In the genomic region with DNA sequence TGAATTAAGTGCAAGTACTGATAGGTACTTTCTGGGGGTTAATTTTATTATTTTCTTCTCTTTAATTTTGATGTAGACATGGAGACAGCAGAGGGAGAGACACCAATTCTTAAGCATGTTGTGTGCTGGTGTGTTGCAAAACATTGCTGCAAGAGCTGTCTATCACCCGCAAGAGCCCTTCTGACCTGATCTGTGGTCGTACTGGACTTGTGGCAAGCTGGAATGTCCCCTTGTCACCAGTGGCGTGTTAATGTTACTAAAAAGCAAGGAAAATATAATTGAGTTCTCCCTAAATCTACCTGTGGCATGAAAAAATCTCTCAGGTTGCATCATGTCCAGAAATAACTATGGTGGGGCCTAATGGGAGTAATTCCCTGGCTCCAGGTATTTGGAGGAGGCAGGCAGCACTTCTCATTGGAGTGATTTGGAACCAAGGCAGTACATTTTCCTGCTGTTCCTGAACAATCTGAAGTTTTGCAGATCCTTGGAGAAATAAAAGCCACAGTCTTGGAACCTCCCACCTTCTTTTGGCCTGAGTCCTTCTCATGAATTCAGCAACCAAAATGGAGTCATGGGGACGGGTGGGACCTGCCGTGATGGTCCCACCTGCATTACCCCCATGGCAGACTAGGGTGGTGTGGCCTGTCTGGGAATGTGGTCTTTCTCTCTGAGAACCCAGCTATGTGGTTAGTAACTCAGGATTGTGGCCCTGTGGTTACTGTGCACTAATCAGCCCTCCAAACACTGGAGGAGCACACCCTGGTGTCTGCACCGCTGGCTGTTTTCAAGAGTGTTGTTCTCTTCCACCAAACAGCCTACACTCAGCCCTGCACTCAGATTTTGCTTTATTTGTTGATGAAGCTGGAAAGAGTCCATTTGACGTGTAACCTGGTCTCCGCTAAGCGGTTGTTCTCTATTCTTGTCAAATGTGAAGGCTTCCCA, we compare ENCODE assay signal across 10 cellular contexts. TPM values are rescaled to one million over a fixed set of nuclear protein-coding genes. Genes with fewer than 3 reads are reported as not detected.
A peak's percentile ranks its signal among the peaks of the same experiment; 100 is the strongest.
DNase-seq lines count a peak whose midpoint lies in the region; ATAC-seq and TF ChIP-seq lines count a peak whose summit lies in the region.
"Had no signal": no experiment of that assay in that cellular context is flagged by ENCODE, and none has a peak within 500 bp of the region (broad histone marks: within the 10 kb centered on the region; RNA-seq: fewer than 3 reads in every experiment).

No MANE protein-coding gene starts in this region.

- no peak for TF ChIP-seq CTCF in DOHH2 (IDR thresholded peaks at IDR 0.05; ENCODE audit: low read depth, low read length, poor library complexity, severe bottlenecking)
- no peak for TF ChIP-seq CTCF in uterus (IDR thresholded peaks at IDR 0.05)

- peak overlapping the region; percentile 85 for H3K4me2 ChIP-seq in DOHH2 (ENCODE audit: low read length)

- intact Hi-C loops in naive thymus-derived CD4-positive, alpha-beta T cell (cut with micrococcal nuclease), result loop anchor here in 1 of 2 donors (1.0 to 10.0 kb wide), 2 partner anchors 14 to 1320 kb away; no protein-coding TSS in a partner anchor
- intact Hi-C loops in uterus (cut with DNase I; ENCODE audit: low total_unique reads), result no loop called here

- peaks cover 46% of the 10 kb centered on the region for H3K4me1 Mint-ChIP-seq in activated T-helper 17 cell treated with anti-CD3 and anti-CD28 coated beads, Interleukin-2, amount 50 U/mL, for 72 hours
- peaks cover 66 to 82% (median 72%) of the 10 kb centered on the region in 3 donors for H3K4me1 Mint-ChIP-seq in naive B cell
- peaks cover 43 to 81% (median 59%) of the 10 kb centered on the region in 7 donors for H3K4me1 Mint-ChIP-seq in naive thymus-derived CD4-positive, alpha-beta T cell

- H3K9me3 Mint-ChIP-seq in activated T-helper 17 cell treated with anti-CD3 and anti-CD28 coated beads, Interleukin-2, amount 50 U/mL, for 72 hours, result no peaks in the 10 kb centered on the region
- H3K9me3 Mint-ChIP-seq in naive B cell, result no peaks in the 10 kb centered on the region
- peaks cover 0 to 1% (median 0%) of the 10 kb centered on the region in 11 donors for H3K9me3 Mint-ChIP-seq in naive thymus-derived CD4-positive, alpha-beta T cell

- H4K20me1 ChIP-seq in DOHH2 (ENCODE audit: control insufficient read depth, insufficient read depth, low read depth, low read length), result 0 out of 2 replicates have a peak, but pooled peaks cover 3% of the 10 kb centered on the region

- no peak for ATAC-seq in activated T-helper 17 cell treated with anti-CD3 and anti-CD28 coated beads, Interleukin-2, amount 50 U/mL, for 72 hours (replicated peaks)
- no peak for ATAC-seq in naive B cell (ENCODE audit: low read depth in 2 of 2)
- no peak for ATAC-seq in naive thymus-derived CD4-positive, alpha-beta T cell

- DNase-seq in naive B cell (no peak), NCI-H1105 (lab: John Stamatoyannopoulos, UW) (no peak), uterus (no peak)
- no peak for DNase-seq in naive thymus-derived CD4-positive, alpha-beta T cell
- DNase-seq: activated CD8-positive, alpha-beta memory T cell treated with anti-CD3 and anti-CD28 coated beads, Interleukin-2, amount 50 U/mL, for 48 hours; dorsolateral prefrontal cortex; hippocampal formation had no signal

- peak overlapping the region; percentile 67 for H3K4me3 ChIP-seq in DOHH2 (ENCODE audit: low read length)
- H3K4me3 ChIP-seq in naive thymus-derived CD4-positive, alpha-beta T cell (ENCODE audit: low read length), result no peak overlapping the region
- H3K4me3 ChIP-seq in uterus, result no peak overlapping the region
- H3K4me3 ChIP-seq: dorsolateral prefrontal cortex had no signal

- H3F3A ChIP-seq in DOHH2 (ENCODE audit: control insufficient read depth, insufficient read depth), result peaks cover 22% of the 10 kb centered on the region

- H3K27ac Mint-ChIP-seq in activated T-helper 17 cell treated with anti-CD3 and anti-CD28 coated beads, Interleukin-2, amount 50 U/mL, for 72 hours, result peak overlapping the region; percentile 25
- peak overlapping the region; percentile 90 to 98 (median 96) for H3K27ac Mint-ChIP-seq in naive B cell
- peak overlapping the region in 3 of 9 donors; percentile 37 to 80 (median 58) for H3K27ac Mint-ChIP-seq in naive thymus-derived CD4-positive, alpha-beta T cell

- H3K27me3 ChIP-seq in DOHH2 (ENCODE audit: control insufficient read depth, low read length), result no peaks in the 10 kb centered on the region
- H3K27me3 ChIP-seq in naive thymus-derived CD4-positive, alpha-beta T cell (ENCODE audit: control insufficient read depth in 2 of 2, insufficient read depth in 2 of 2, low read length in 2 of 2), result no peaks in the 10 kb centered on the region
- no peaks in the 10 kb centered on the region for H3K27me3 ChIP-seq in uterus
- H3K27me3 ChIP-seq: dorsolateral prefrontal cortex had no signal

- peaks cover 14% of the 10 kb centered on the region for H3K36me3 Mint-ChIP-seq in activated T-helper 17 cell treated with anti-CD3 and anti-CD28 coated beads, Interleukin-2, amount 50 U/mL, for 72 hours (ENCODE audit: low read depth)
- H3K36me3 Mint-ChIP-seq in naive B cell, result peaks cover 7 to 8% of the 10 kb centered on the region in 2 donors
- H3K36me3 Mint-ChIP-seq in naive thymus-derived CD4-positive, alpha-beta T cell, result peaks cover 6 to 11% (median 7%) of the 10 kb centered on the region in 5 donors

- H3K36me3 ChIP-seq in DOHH2 (ENCODE audit: control insufficient read depth, low read length) (peaks cover 27% of the 10 kb centered on the region), KOPT-K1 (ENCODE audit: insufficient read depth, low read length) (peaks cover 24% of the 10 kb centered on the region), uterus (no peaks in the 10 kb centered on the region)
- no peaks in the 10 kb centered on the region for H3K36me3 ChIP-seq in naive thymus-derived CD4-positive, alpha-beta T cell (ENCODE audit: control insufficient read depth in 2 of 3, insufficient read depth in 3 of 3, low read length in 3 of 3)

- peak overlapping the region; percentile 90 for H3K27ac ChIP-seq in DOHH2 (ENCODE audit: low read depth, low read length)
- peak overlapping the region; percentile 89 for H3K27ac ChIP-seq in KOPT-K1 (ENCODE audit: low read depth, low read length, poor library complexity, severe bottlenecking)
- H3K27ac ChIP-seq in naive thymus-derived CD4-positive, alpha-beta T cell (ENCODE audit: low read depth, low read length), result no peak overlapping the region
- H3K27ac ChIP-seq in uterus, result no peak overlapping the region
- H3K27ac ChIP-seq: dorsolateral prefrontal cortex had no signal

- CTCF ChIA-PET in naive thymus-derived CD4-positive, alpha-beta T cell (lab: Charles Lee), result no interaction called here

- TF ChIP-seq POLR2A in uterus (IDR thresholded peaks at IDR 0.05), result no peak

- peaks cover 77% of the 10 kb centered on the region for H3K4me1 ChIP-seq in DOHH2 (ENCODE audit: control insufficient read depth, low read length)
- H3K4me1 ChIP-seq in naive thymus-derived CD4-positive, alpha-beta T cell (ENCODE audit: control insufficient read depth in 2 of 2, insufficient read depth in 2 of 2, low read length in 2 of 2), result peaks cover 9 to 17% of the 10 kb centered on the region in 2 donors
- no peaks in the 10 kb centered on the region for H3K4me1 ChIP-seq in uterus

- no peaks in the 10 kb centered on the region for H3K27me3 Mint-ChIP-seq in activated T-helper 17 cell treated with anti-CD3 and anti-CD28 coated beads, Interleukin-2, amount 50 U/mL, for 72 hours
- H3K27me3 Mint-ChIP-seq in naive B cell, result no peaks in the 10 kb centered on the region
- no peaks in the 10 kb centered on the region for H3K27me3 Mint-ChIP-seq in naive thymus-derived CD4-positive, alpha-beta T cell

- POLR2A ChIA-PET in naive thymus-derived CD4-positive, alpha-beta T cell (lab: Charles Lee), result interaction anchor here (0.7 kb wide), 1 partner anchor 243 kb away, joined by 3 read pairs; no protein-coding TSS in a partner anchor

- no peaks in the 10 kb centered on the region for H3K9me3 ChIP-seq in DOHH2 (ENCODE audit: control insufficient read depth, insufficient read depth, low read length)
- no peaks in the 10 kb centered on the region for H3K9me3 ChIP-seq in KOPT-K1 (ENCODE audit: insufficient read depth, low read length, poor library complexity, severe bottlenecking)
- H3K9me3 ChIP-seq in naive thymus-derived CD4-positive, alpha-beta T cell (ENCODE audit: control insufficient read depth in 2 of 3, low read length in 3 of 3), result no peaks in the 10 kb centered on the region
- no peaks in the 10 kb centered on the region for H3K9me3 ChIP-seq in uterus

- peaks cover 94% of the 10 kb centered on the region for H3K79me2 ChIP-seq in DOHH2 (ENCODE audit: control insufficient read depth, low read length)

- H3K9me2 ChIP-seq in DOHH2 (replicated peaks; ENCODE audit: control insufficient read depth, low read length), result no peaks in the 10 kb centered on the region

- H3K4me3 Mint-ChIP-seq in activated T-helper 17 cell treated with anti-CD3 and anti-CD28 coated beads, Interleukin-2, amount 50 U/mL, for 72 hours, result peak overlapping the region; percentile 58
- peak overlapping the region; percentile 28 to 91 (median 74) for H3K4me3 Mint-ChIP-seq in naive B cell
- peak overlapping the region in 3 of 10 donors; percentile 18 to 60 (median 41) for H3K4me3 Mint-ChIP-seq in naive thymus-derived CD4-positive, alpha-beta T cell

RNA-seq across cellular contexts. Expression of a gene that starts 57.4 kb away (rescaled TPM):
- total RNA-seq in activated T-helper 17 cell treated with anti-CD3 and anti-CD28 coated beads, Interleukin-2, amount 50 U/mL, for 72 hours, result 10 to 100 TPM; 49.7 to 53.6 TPM
- polyA plus RNA-seq in naive B cell (ENCODE audit: low read depth in 6 of 6), result 10 to 100 TPM; 15.1 to 22.4 (median 17.5) TPM
- 10 to 100 TPM; 18.7 to 32.7 (median 26.4) TPM for total RNA-seq in naive thymus-derived CD4-positive, alpha-beta T cell
- polyA plus RNA-seq in naive thymus-derived CD4-positive, alpha-beta T cell, result 10 to 100 TPM; 12.0 to 13.1 TPM
- 10 to 100 TPM; 13.6 to 51.6 (median 39.6) TPM for total RNA-seq in uterus

Comparison
In these comparisons a context has a peak if more than half of its experiments do, and no peak if none do; other contexts are left out.
1. H3K27ac ChIP-seq: peak in DOHH2 (single experiment) and KOPT-K1 (single experiment); none in naive thymus-derived CD4-positive, alpha-beta T cell (single experiment) and uterus (0 of 2).